ENCODE assay signal across 21 cellular contexts in the genomic region with DNA sequence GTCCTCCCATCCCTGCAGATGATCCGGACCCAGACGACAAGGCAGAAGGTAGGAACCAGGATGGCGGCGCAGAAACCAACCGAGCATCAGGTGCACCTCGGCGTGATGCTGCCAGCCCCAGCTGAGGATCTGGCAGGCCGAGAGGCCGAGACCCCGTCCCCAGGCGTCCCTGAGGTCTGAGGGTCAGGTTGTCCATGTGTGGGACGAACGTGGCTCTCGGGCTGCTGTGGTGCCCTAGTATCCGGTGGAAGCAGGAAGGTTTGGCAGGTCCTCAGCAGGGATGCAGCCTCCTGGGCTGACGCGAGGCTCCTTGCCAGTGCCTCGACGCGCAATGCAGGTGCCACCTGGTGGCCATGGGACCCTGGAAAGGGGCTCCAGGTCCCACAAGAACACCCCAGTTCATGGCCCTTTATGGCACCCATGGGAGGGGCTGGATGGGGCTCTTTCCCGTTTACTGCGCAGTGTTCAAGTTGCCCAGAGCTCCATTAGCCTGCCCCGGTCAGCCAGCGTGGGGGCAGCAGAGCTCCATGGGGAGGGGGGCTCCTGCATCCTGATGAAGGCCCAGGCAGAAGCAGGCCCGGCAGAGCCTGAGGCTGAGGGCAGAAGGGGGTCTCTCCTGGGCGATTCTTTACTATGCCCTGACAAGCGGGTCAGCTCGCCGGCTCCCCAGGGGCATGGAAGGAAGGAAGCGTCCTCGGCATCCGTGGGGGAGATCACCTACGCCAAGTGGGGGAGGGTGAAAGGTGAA.
DNase-seq lines count a peak whose midpoint lies in the region; ATAC-seq, FAIRE-seq and TF ChIP-seq lines count a peak whose summit lies in the region.
"Had no signal": no experiment of that assay in that cellular context is flagged by ENCODE, and none has a peak within 500 bp of the region (broad histone marks: within the 10 kb centered on the region; RNA-seq: fewer than 3 reads in every experiment).

No MANE protein-coding gene starts in this region.

- H3K23ac ChIP-seq in H1 (ENCODE audit: insufficient read length) = no peak overlapping the region
- H3K23ac ChIP-seq in neuronal stem cell (ENCODE audit: low read depth, low read length, poor library complexity) = peak overlapping the region; percentile 10

- H3K27ac Mint-ChIP-seq in progenitor cell of endocrine pancreas = no peak overlapping the region

- H2AFZ ChIP-seq in SK-N-SH (ENCODE audit: low read depth) (no peak overlapping the region), H1 (ENCODE audit: low read length) (no peak overlapping the region), neuronal stem cell (ENCODE audit: low read length) (no peak overlapping the region)
- H2AFZ ChIP-seq: PC-9 had no signal

- H3K18ac ChIP-seq in H1 (ENCODE audit: extremely low read depth, low read length) (peak overlapping the region; percentile 24), neuronal stem cell (ENCODE audit: low read length) (peak overlapping the region; percentile 77)

- 0 out of 2 replicates have a peak overlapping the region, but pooled peaks have one; percentile 29 for H2BK12ac ChIP-seq in H1 (ENCODE audit: low read depth, low read length)
- peak overlapping the region; percentile 14 for H2BK12ac ChIP-seq in neuronal stem cell (ENCODE audit: low read length)

- peaks cover 2% of the 10 kb centered on the region for H3K4me1 Mint-ChIP-seq in progenitor cell of endocrine pancreas (ENCODE audit: low read depth)

- no peak overlapping the region for H3K9ac ChIP-seq in SK-N-SH
- H3K9ac ChIP-seq in H1 (replicated peaks in 1 of 4; ENCODE audit: extremely low read depth in 1 of 4, low read depth in 3 of 4, low read length in 3 of 4) = no peak overlapping the region
- peak overlapping the region; percentile 54 for H3K9ac ChIP-seq in neuronal stem cell (ENCODE audit: low read depth, low read length, poor library complexity)

- no peaks in the 10 kb centered on the region for H3K9me3 Mint-ChIP-seq in progenitor cell of endocrine pancreas (ENCODE audit: low read depth)

- no peak for FAIRE-seq in H1 (lab: Jason Lieb, UNC)

- TF ChIP-seq RAD21 in SK-N-SH (IDR thresholded peaks at IDR 0.05; ENCODE audit: low read length) (no peak), H1 (IDR thresholded peaks at IDR 0.05 in 1 of 2, conservative IDR thresholded peaks at IDR 0.05 in 1 of 2; ENCODE audit: low read depth in 2 of 2, low read length in 2 of 2) (peak; percentile 4 to 15; a peak in 1 of 4 replicates)

- 61% methylated on average over 23 of the region's 33 CpGs for WGBS in SK-N-SH (ENCODE audit: low lambda C conversion rate)
- 89% methylated on average over 33 of the region's 33 CpGs; no CpG with 5 or more reads in 1 of the 2 experiments for WGBS in H1 (ENCODE audit: extremely low coverage in 1 of 2, insufficient coverage in 1 of 2, insufficient read length in 1 of 2, insufficient replicate concordance in 2 of 2, low coverage in 1 of 2, low lambda C conversion rate in 2 of 2, missing lambda C conversion rate in 1 of 2), 2 experiments
- WGBS in neuronal stem cell (ENCODE audit: extremely low coverage in 2 of 2, insufficient read length in 2 of 2, insufficient replicate concordance in 1 of 2), 2 donors = no CpG with 5 or more reads among the region's 33 CpGs

- no peak overlapping the region for H2BK120ac ChIP-seq in H1 (replicated peaks; ENCODE audit: low read depth, low read length)
- peak overlapping the region; percentile 17 for H2BK120ac ChIP-seq in neuronal stem cell (ENCODE audit: low read depth, low read length)

- H2AK5ac ChIP-seq in H1 (ENCODE audit: low read depth, low read length) = 0 out of 2 replicates have a peak overlapping the region, but pooled peaks have one; percentile 32
- peak overlapping the region; percentile 97 for H2AK5ac ChIP-seq in neuronal stem cell (ENCODE audit: low read depth, low read length)

- H3K4ac ChIP-seq in H1 (replicated peaks; ENCODE audit: insufficient read length, low read depth, low read length) = no peak overlapping the region
- peak overlapping the region; percentile 86 for H3K4ac ChIP-seq in neuronal stem cell (ENCODE audit: low read length)

- CTCF ChIA-PET in SK-N-SH (lab: Yijun Ruan, JAX) = interaction anchor here (1.1 to 2.0 kb wide), 4 partner anchors 10 to 257 kb away, joined by 3 to 8 read pairs (median 5); no protein-coding TSS in a partner anchor
- CTCF ChIA-PET in H1 (lab: Charles Lee; ENCODE audit: partially characterized antibody) = interaction anchor here (0.6 to 11.3 kb wide), 9 partner anchors 13 to 228 kb away, joined by 3 to 150 read pairs (median 4); no protein-coding TSS in a partner anchor

- no peak for TF ChIP-seq EP300 in SK-N-SH (IDR thresholded peaks at IDR 0.05; ENCODE audit: borderline replicate concordance in 1 of 2, low read depth in 1 of 2, low read length in 1 of 2)
- no peak for TF ChIP-seq EP300 in H1 (IDR thresholded peaks at IDR 0.05; ENCODE audit: borderline replicate concordance in 1 of 2, low read depth in 2 of 2, low read length in 2 of 2)

- H3K36me3 Mint-ChIP-seq in progenitor cell of endocrine pancreas (ENCODE audit: insufficient read depth) = no peaks in the 10 kb centered on the region

- H3K27me3 Mint-ChIP-seq in progenitor cell of endocrine pancreas = no peaks in the 10 kb centered on the region

- H3K36me3 ChIP-seq in SK-N-SH (replicated peaks in 1 of 2; ENCODE audit: control insufficient read depth in 1 of 2, insufficient read depth in 2 of 2, low read length in 1 of 2) = no peaks in the 10 kb centered on the region
- no peaks in the 10 kb centered on the region for H3K36me3 ChIP-seq in H1 (ENCODE audit: control insufficient read depth in 2 of 4, insufficient read depth in 4 of 4, low read length in 3 of 4)
- H3K36me3 ChIP-seq in neuronal stem cell (replicated peaks in 1 of 2; ENCODE audit: control insufficient read depth in 2 of 2, insufficient read depth in 2 of 2, low read length in 2 of 2) = no peaks in the 10 kb centered on the region

- H2BK5ac ChIP-seq in H1 (ENCODE audit: low read depth, low read length) (0 out of 2 replicates have a peak overlapping the region, but pooled peaks have one; percentile 24), neuronal stem cell (ENCODE audit: low read length) (peak overlapping the region; percentile 92)

- no peak for TF ChIP-seq POLR2A in H1 (IDR thresholded peaks at IDR 0.05; ENCODE audit: control extremely low read depth in 1 of 2, low read depth in 2 of 2, low read length in 2 of 2)

- H3F3A ChIP-seq in SK-N-SH (replicated peaks; ENCODE audit: insufficient read depth) = no peaks in the 10 kb centered on the region

- no peak for ATAC-seq in SK-N-SH treated with all-trans-retinoic acid at 6 μM for 48 hours

- H4K91ac ChIP-seq in H1 (replicated peaks; ENCODE audit: insufficient read length, low read length) = no peak overlapping the region
- H4K91ac ChIP-seq in neuronal stem cell (ENCODE audit: low read depth, low read length, poor library complexity) = no peak overlapping the region

- no peak overlapping the region for H2BK20ac ChIP-seq in H1 (ENCODE audit: low read length)

- H3K27ac ChIP-seq in SK-N-SH (ENCODE audit: low read depth in 2 of 2, low read length in 1 of 2) = no peak overlapping the region
- no peak overlapping the region for H3K27ac ChIP-seq in H1 (ENCODE audit: low read depth, low read length)
- no peak overlapping the region for H3K27ac ChIP-seq in neuronal stem cell (replicated peaks; ENCODE audit: low read length)
- H3K27ac ChIP-seq: PC-9, RWPE1 had no signal

- POLR2A ChIA-PET in SK-N-SH (lab: Yijun Ruan, JAX) (interaction anchor here (0.6 kb wide), 1 partner anchor 750 kb away, joined by 3 read pairs; no protein-coding TSS in a partner anchor), H1 (lab: Charles Lee; ENCODE audit: partially characterized antibody) (interaction anchor here (2.0 kb wide), 1 partner anchor 17 kb away, joined by 4 read pairs; no protein-coding TSS in a partner anchor)

- DNase-seq in SK-N-SH (peak; percentile 15), H1 (ENCODE audit: low read depth in 1 of 2, low spot score in 2 of 2) (no peak), neuronal stem cell (ENCODE audit: low spot score) (no peak), progenitor cell of endocrine pancreas (ENCODE audit: low spot score, unreplicated experiment) (no peak), amniotic stem cell (lab: John Stamatoyannopoulos, UW) (no peak)
- no peak for DNase-seq in activated CD8-positive, alpha-beta memory T cell treated with anti-CD3 and anti-CD28 coated beads for 24 hours
- DNase-seq: 8988T, COR-L47, DMS 273 treated with DMSO at 0.1 percent for 48 hours, DND-41, HCEC 1CT, KBM-7, NCI-H1105 treated with DMSO at 0.1 percent for 48 hours, NCI-H1694, NCI-H2081 treated with DMSO at 0.1 percent for 48 hours, NCI-H2227 treated with DMSO at 0.1 percent for 48 hours, NCI-H82, PC-9 had no signal

- H3K79me2 ChIP-seq in SK-N-SH (ENCODE audit: insufficient read depth) (no peaks in the 10 kb centered on the region), H1 (ENCODE audit: control insufficient read depth in 1 of 2, insufficient read depth in 2 of 2, low read length in 2 of 2) (no peaks in the 10 kb centered on the region)

- H3K4me2 ChIP-seq in SK-N-SH = no peak overlapping the region
- no peak overlapping the region for H3K4me2 ChIP-seq in H1 (ENCODE audit: insufficient read depth in 1 of 2, low read depth in 2 of 2, low read length in 2 of 2)
- H3K4me2 ChIP-seq in neuronal stem cell (ENCODE audit: insufficient read depth, low read length, poor library complexity, severe bottlenecking) = no peak overlapping the region
- H3K4me2 ChIP-seq: PC-9 had no signal

- H3K79me1 ChIP-seq in H1 (ENCODE audit: low read depth, low read length) (peaks cover 6% of the 10 kb centered on the region), neuronal stem cell (ENCODE audit: low read depth, low read length) (peaks cover 1% of the 10 kb centered on the region)

- no peak overlapping the region for H3K4me3 Mint-ChIP-seq in progenitor cell of endocrine pancreas (ENCODE audit: low read depth)

- TF ChIP-seq CTCF in SK-N-SH (IDR thresholded peaks at IDR 0.05) (no peak), GM12873 (IDR thresholded peaks at IDR 0.05; ENCODE audit: insufficient read depth, low read depth, low read length, missing control alignments) (peak; percentile 3), H1 (IDR thresholded peaks at IDR 0.05; ENCODE audit: control extremely low read depth in 1 of 3, insufficient read depth in 1 of 3, low read depth in 1 of 3, low read length in 3 of 3) (peak in 2 of 3 experiments; percentile 9 to 23; a peak in 2 of 4 replicates), progenitor cell of endocrine pancreas (IDR thresholded peaks at IDR 0.05; ENCODE audit: unreplicated experiment) (no peak)

- no peaks in the 10 kb centered on the region for H3K9me2 ChIP-seq in SK-N-SH

- H3K56ac ChIP-seq in H1 (replicated peaks; ENCODE audit: insufficient read length, low read depth, low read length) = no peak overlapping the region

- H3K4me1 ChIP-seq in SK-N-SH (ENCODE audit: control insufficient read depth in 1 of 2, insufficient read depth in 2 of 2, low read depth in 1 of 2, low read length in 1 of 2) (peaks cover 0 to 51% of the 10 kb centered on the region in 2 experiments; a peak in 1 of 4 replicates), H1 (replicated peaks in 1 of 4; ENCODE audit: control insufficient read depth in 3 of 4, insufficient read depth in 4 of 4, low read length in 3 of 4) (peaks cover 18 to 45% (median 36%) of the 10 kb centered on the region in 4 experiments), neuronal stem cell (ENCODE audit: control insufficient read depth in 2 of 2, insufficient read depth in 1 of 2, low read depth in 1 of 2, low read length in 2 of 2) (peaks cover 33 to 56% of the 10 kb centered on the region in 2 donors)

- no peaks in the 10 kb centered on the region for H4K20me1 ChIP-seq in SK-N-SH (ENCODE audit: insufficient read depth)
- H4K20me1 ChIP-seq in H1 (replicated peaks in 1 of 2; ENCODE audit: control insufficient read depth in 1 of 2, insufficient read depth in 2 of 2, low read length in 2 of 2) = peaks cover 6% of the 10 kb centered on the region in 2 experiments

- H2BK15ac ChIP-seq in H1 (ENCODE audit: low read length) = 0 out of 2 replicates have a peak overlapping the region, but pooled peaks have one; percentile 61
- H2BK15ac ChIP-seq in neuronal stem cell (ENCODE audit: low read length) = peak overlapping the region; percentile 54

- no peaks in the 10 kb centered on the region for H3K27me3 ChIP-seq in SK-N-SH (ENCODE audit: insufficient read depth)
- no peaks in the 10 kb centered on the region for H3K27me3 ChIP-seq in H1 (replicated peaks in 1 of 4; ENCODE audit: control insufficient read depth in 3 of 4, extremely low read depth in 1 of 4, insufficient read depth in 3 of 4, low read length in 3 of 4)
- no peaks in the 10 kb centered on the region for H3K27me3 ChIP-seq in neuronal stem cell (ENCODE audit: control insufficient read depth in 3 of 3, insufficient read depth in 3 of 3, low read depth in 1 of 3, low read length in 3 of 3)

- no peak overlapping the region for H4K5ac ChIP-seq in H1 (ENCODE audit: insufficient read length, low read depth, low read length)

- H3K4me3 ChIP-seq in SK-N-SH (ENCODE audit: low read depth in 2 of 2, low read length in 1 of 2) (no peak overlapping the region), H1 (ENCODE audit: extremely low read depth in 1 of 4, insufficient read depth in 2 of 4, low read depth in 3 of 4, low read length in 4 of 4) (no peak overlapping the region), neuronal stem cell (ENCODE audit: low read length in 2 of 2) (no peak overlapping the region)
- H3K4me3 ChIP-seq: PC-9 had no signal

- H3K14ac ChIP-seq in H1 (ENCODE audit: insufficient read length) = no peak overlapping the region
- H3K14ac ChIP-seq in neuronal stem cell (ENCODE audit: low read length) = no peak overlapping the region

- no peaks in the 10 kb centered on the region for H3K23me2 ChIP-seq in H1 (ENCODE audit: low read depth, low read length)

- H3K9me3 ChIP-seq in SK-N-SH = no peaks in the 10 kb centered on the region
- H3K9me3 ChIP-seq in H1 (ENCODE audit: insufficient read depth in 2 of 2, low read depth in 1 of 2, low read length in 1 of 2) = no peaks in the 10 kb centered on the region
- H3K9me3 ChIP-seq in neuronal stem cell (replicated peaks in 1 of 2; ENCODE audit: control insufficient read depth in 2 of 2, insufficient read depth in 1 of 2, low read depth in 1 of 2, low read length in 2 of 2) = peaks cover 0 to 4% of the 10 kb centered on the region in 2 donors

- H4K8ac ChIP-seq in H1 (ENCODE audit: extremely low read depth, insufficient read depth, low read length) = no peak overlapping the region
- H4K8ac ChIP-seq in neuronal stem cell (ENCODE audit: low read depth, low read length) = no peak overlapping the region

Comparison
In these comparisons a context has a peak if more than half of its experiments do, and no peak if none do; other contexts are left out.
1. CTCF ChIP-seq: peak in GM12873 (single experiment) and H1 (2 of 3); none in SK-N-SH (single experiment) and progenitor cell of endocrine pancreas (single experiment).